1 cellular context compared by ENCODE assay signal in genomic region chr22:37485006-37485713, GRCh38.
TF ChIP-seq lines count a peak whose summit lies in the region.

No MANE protein-coding gene starts in this region.

TF ChIP-seq in GM23338, 12 proteins besides CTCF, POLR2A, EP300 and RAD21 (continued from another document):
- TF ChIP-seq ZNF462 (CRISPR knock-in tag; IDR thresholded peaks at IDR 0.05) (no peak), EZH2 (IDR thresholded peaks at IDR 0.05; ENCODE audit: low read depth, unreplicated experiment) (no peak), JUNB (IDR thresholded peaks at IDR 0.05; ENCODE audit: unreplicated experiment) (no peak), STAT1 (IDR thresholded peaks at IDR 0.05; ENCODE audit: unreplicated experiment) (no peak), POLR2AphosphoS5 (IDR thresholded peaks at IDR 0.05; ENCODE audit: low read depth) (no peak), ETS1 (IDR thresholded peaks at IDR 0.05) (no peak)
